22 cellular contexts compared by ENCODE assay signal in the genomic region with DNA sequence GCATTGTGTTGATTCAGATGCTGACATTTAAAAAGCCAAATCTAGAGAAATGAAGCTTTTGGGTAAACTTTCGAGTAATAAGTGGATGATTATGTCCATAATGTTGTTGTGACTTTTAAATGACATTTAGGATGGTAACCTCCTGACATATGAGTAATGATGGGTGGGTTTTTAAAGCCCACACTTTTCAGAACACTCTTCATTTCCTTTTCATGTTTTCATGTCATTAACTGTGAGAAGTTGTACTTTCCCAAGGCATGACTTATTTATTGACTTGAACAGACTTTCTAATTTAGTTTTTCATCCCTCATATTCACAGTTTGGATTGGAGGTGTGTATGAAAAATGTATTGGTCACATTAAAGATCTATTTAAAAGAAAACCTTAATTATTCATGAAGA. TPM values are rescaled to one million over a fixed set of nuclear protein-coding genes. Genes with fewer than 3 reads are reported as not detected.
DNase-seq lines count a peak whose midpoint lies in the region; ATAC-seq lines count a peak whose summit lies in the region.
"Had no signal": no experiment of that assay in that cellular context is flagged by ENCODE, and none has a peak within 500 bp of the region (broad histone marks: within the 10 kb centered on the region; RNA-seq: fewer than 3 reads in every experiment).

No MANE protein-coding gene starts in this region.

- H3K9me3 Mint-ChIP-seq in activated T-cell treated with anti-CD3 and anti-CD28 coated beads, Interleukin-2, amount 50 U/mL, for 4 hours = no peaks in the 10 kb centered on the region
- peaks cover 5% of the 10 kb centered on the region for H3K9me3 Mint-ChIP-seq in activated naive CD8-positive, alpha-beta T cell treated with anti-CD3 and anti-CD28 coated beads for 36 hours

- H3K4me3 Mint-ChIP-seq in activated T-cell treated with anti-CD3 and anti-CD28 coated beads, Interleukin-2, amount 50 U/mL, for 4 hours = no peak overlapping the region
- peak overlapping the region; percentile 35 for H3K4me3 Mint-ChIP-seq in activated naive CD8-positive, alpha-beta T cell treated with anti-CD3 and anti-CD28 coated beads for 36 hours
- H3K4me3 Mint-ChIP-seq: HFFc6 had no signal

- H3K4me1 Mint-ChIP-seq in activated T-cell treated with anti-CD3 and anti-CD28 coated beads, Interleukin-2, amount 50 U/mL, for 4 hours (ENCODE audit: low read depth) = peaks cover 2% of the 10 kb centered on the region
- H3K4me1 Mint-ChIP-seq in activated naive CD8-positive, alpha-beta T cell treated with anti-CD3 and anti-CD28 coated beads for 36 hours = peaks cover 13% of the 10 kb centered on the region

- H3K36me3 Mint-ChIP-seq in activated T-cell treated with anti-CD3 and anti-CD28 coated beads, Interleukin-2, amount 50 U/mL, for 4 hours (ENCODE audit: insufficient read depth) = no peaks in the 10 kb centered on the region
- H3K36me3 Mint-ChIP-seq in activated naive CD8-positive, alpha-beta T cell treated with anti-CD3 and anti-CD28 coated beads for 36 hours = peaks cover 1% of the 10 kb centered on the region

- in situ Hi-C loops in SK-MEL-5 (cut with HindIII; ENCODE audit: low pct_unique_long_range_greater_than_20kb, low sequenced_read_pairs) = no loop called here

- peak; percentile 63 to 77 for ATAC-seq in activated T-cell treated with anti-CD3 and anti-CD28 coated beads, Interleukin-2, amount 50 U/mL, for 4 hours
- peak; percentile 81 for ATAC-seq in stimulated activated naive CD8-positive, alpha-beta T cell treated with anti-CD3 and anti-CD28 coated beads, Interleukin-15, Interleukin-2, amounts not matched to agents 100 U/mL and 50 U/mL, for 24 hours
- ATAC-seq in GM19035 (IDR thresholded peaks at IDR 0.05; ENCODE audit: unreplicated experiment) = no peak
- ATAC-seq: PC-3 had no signal

- H3K27me3 Mint-ChIP-seq in activated T-cell treated with anti-CD3 and anti-CD28 coated beads, Interleukin-2, amount 50 U/mL, for 4 hours (ENCODE audit: low read depth) = peaks cover 14% of the 10 kb centered on the region
- H3K27me3 Mint-ChIP-seq in activated naive CD8-positive, alpha-beta T cell treated with anti-CD3 and anti-CD28 coated beads for 36 hours = peaks cover 39% of the 10 kb centered on the region

- no peak for DNase-seq in activated T-cell treated with anti-CD3 and anti-CD28 coated beads, Interleukin-2, amount 50 U/mL, for 4 hours
- no peak for DNase-seq in activated T-cell treated with anti-CD3 and anti-CD28 coated beads for 4 hours
- peak; percentile 2 for DNase-seq in SK-MEL-5 (ENCODE audit: low read depth, low spot score)
- DNase-seq in activated naive CD8-positive, alpha-beta T cell treated with anti-CD3 and anti-CD28 coated beads for 36 hours = no peak
- DNase-seq in stimulated activated naive CD8-positive, alpha-beta T cell treated with anti-CD3 and anti-CD28 coated beads, Interleukin-15, Interleukin-2, amounts not matched to agents 100 U/mL and 50 U/mL, for 24 hours = no peak
- DNase-seq in NCI-H446 treated with DMSO at 0.1 percent for 48 hours (lab: John Stamatoyannopoulos, UW) = no peak
- DNase-seq: BE2C, EL, GF-D8, H7, HFFc6, Kasumi-1, NCI-H1694 treated with DMSO at 0.1 percent for 48 hours, NCI-H2081 treated with DMSO at 0.1 percent for 48 hours, NCI-H2171 treated with DMSO at 0.1 percent for 48 hours, NCI-H526 treated with DMSO at 0.1 percent for 48 hours, PC-3, Right ventricle myocardium superior had no signal

- peak overlapping the region; percentile 75 for H3K27ac Mint-ChIP-seq in activated naive CD8-positive, alpha-beta T cell treated with anti-CD3 and anti-CD28 coated beads for 36 hours
- H3K27ac Mint-ChIP-seq: HFFc6 had no signal

RNA-seq across cellular contexts. Expression of gene RGS6, which starts 35.5 kb away (rescaled TPM):
- total RNA-seq in activated T-cell treated with anti-CD3 and anti-CD28 coated beads, Interleukin-2, amount 50 U/mL, for 4 hours = under 1 TPM in 1 of 3 donors, not detected in 2; 0.03 TPM
- not detected in 2 replicates for total RNA-seq in SK-MEL-5 (2014; rRNA removed; shearing (Covaris generic))
- not detected in 2 replicates for polyA plus RNA-seq in SK-MEL-5 (2015; cell fraction: cytosol; rRNA removed)
- polyA plus RNA-seq in SK-MEL-5 (2015; cell fraction: nucleus; rRNA removed) = not detected in 2 replicates
- under 1 TPM; 0.10 to 0.44 TPM for total RNA-seq in activated naive CD8-positive, alpha-beta T cell treated with anti-CD3 and anti-CD28 coated beads for 36 hours
- total RNA-seq: A673, HFFc6, MCF 10A, PC-3, RPMI7951 had no signal
